ENCODE assay signal across 30 cellular contexts in genomic region chr12:117590386-117590785, GRCh38.
"Had no signal": no experiment of that assay in that cellular context is flagged by ENCODE, and none has a peak within 500 bp of the region (broad histone marks: within the 10 kb centered on the region; RNA-seq: fewer than 3 reads in every experiment).

No MANE protein-coding gene starts in this region.

- H3K36me3 ChIP-seq: adrenal gland, ascending aorta, brain microvascular endothelial cell, breast epithelium, cardiac muscle cell had no signal

- DNase-seq: activated effector memory CD4-positive, alpha-beta T cell treated with anti-CD3 and anti-CD28 coated beads, Interleukin-2, amount 50 U/mL, for 16 hours; activated effector memory CD4-positive, alpha-beta T cell treated with Interleukin-2 at 50 U/mL for 16 hours; activated gamma-delta T cell; activated gamma-delta T cell treated with Interleukin-2 at 50 U/mL for 16 hours; activated naive CD4-positive, alpha-beta T cell; activated naive CD4-positive, alpha-beta T cell treated with anti-CD3 and anti-CD28 coated beads for 36 hours; activated naive CD4-positive, alpha-beta T cell treated with anti-CD3 and anti-CD28 coated beads, Interleukin-2, amount 10 ng/mL, durations not matched to agents 7 days and 5 days; activated naive CD4-positive, alpha-beta T cell treated with anti-CD3 and anti-CD28 coated beads, Interleukin-2, amount 50 U/mL, for 16 hours; activated naive CD4-positive, alpha-beta T cell treated with Interleukin-2 at 50 U/mL for 16 hours; activated naive CD8-positive, alpha-beta T cell treated with anti-CD3 and anti-CD28 coated beads for 36 hours; activated naive CD8-positive, alpha-beta T cell treated with anti-CD3 and anti-CD28 coated beads, Interleukin-2, amount 10 ng/mL, durations not matched to agents 7 days and 5 days; activated naive CD8-positive, alpha-beta T cell treated with anti-CD3 and anti-CD28 coated beads, Interleukin-2, amount 50 U/mL, for 24 hours; activated T-cell treated with anti-CD3 and anti-CD28 coated beads, Interleukin-2, amount 50 U/mL, for 1 hour; activated T-cell treated with anti-CD3 and anti-CD28 coated beads, Interleukin-2, amount 50 U/mL, for 24 hours; activated T-cell treated with anti-CD3 and anti-CD28 coated beads, Interleukin-2, amount 50 U/mL, for 4 hours; activated T-cell treated with anti-CD3 and anti-CD28 coated beads, Interleukin-2, amount 50 U/mL, for 48 hours; activated T-cell treated with anti-CD3 and anti-CD28 coated beads, Interleukin-2, amount 50 U/mL, for 72 hours; adrenal gland; amniotic stem cell; amygdala; anterior cingulate cortex; aorta; body of pancreas; brain microvascular endothelial cell; caudate nucleus; central memory CD4-positive, alpha-beta T cell; cerebellar nuclear complex had no signal

- H3K27ac ChIP-seq: adrenal gland, ascending aorta, body of pancreas, brain microvascular endothelial cell, breast epithelium, cardiac muscle cell had no signal

- H3K9me3 ChIP-seq: adrenal gland, ascending aorta, body of pancreas had no signal

- H3K27me3 ChIP-seq: ascending aorta, body of pancreas, brain microvascular endothelial cell, breast epithelium, cardiac muscle cell had no signal

- H3K4me1 ChIP-seq: adrenal gland, ascending aorta, breast epithelium had no signal

- H3K4me3 ChIP-seq: adrenal gland, ascending aorta, body of pancreas, breast epithelium, cardiac muscle cell had no signal
